20 cellular contexts compared by ENCODE assay signal in genomic region chr10:58651742-58652141, GRCh38.
DNase-seq lines count a peak whose midpoint lies in the region; ATAC-seq and TF ChIP-seq lines count a peak whose summit lies in the region.
"Had no signal": no experiment of that assay in that cellular context is flagged by ENCODE, and none has a peak within 500 bp of the region (broad histone marks: within the 10 kb centered on the region; RNA-seq: fewer than 3 reads in every experiment).

No MANE protein-coding gene starts in this region.

- TF ChIP-seq EP300 in esophagus muscularis mucosa (IDR thresholded peaks at IDR 0.05) = no peak

- H3K4me1 ChIP-seq in ACC112 (ENCODE audit: control insufficient read depth, insufficient read depth, low read length, unreplicated experiment) (peaks cover 51% of the 10 kb centered on the region), SJCRH30 (peaks cover 34% of the 10 kb centered on the region), esophagus muscularis mucosa (peaks cover 5 to 60% (median 46%) of the 10 kb centered on the region in 4 donors), H9 (ENCODE audit: insufficient read depth, low read length) (no peaks in the 10 kb centered on the region)

- H4K91ac ChIP-seq in H9 (ENCODE audit: insufficient read length, low read depth, low read length) = no peak overlapping the region

- 0 out of 5 replicates have a peak, but pooled peaks cover 0 to 2% of the 10 kb centered on the region in 2 experiments for H3K9me3 Mint-ChIP-seq in H9

- no peaks in the 10 kb centered on the region; the same call in 1 of the 2 replicates for H3K9me3 ChIP-seq in SJCRH30 (replicated peaks)
- no peaks in the 10 kb centered on the region for H3K9me3 ChIP-seq in esophagus muscularis mucosa
- H3K9me3 ChIP-seq in H9 (ENCODE audit: control insufficient read depth, low read depth, low read length) = no peaks in the 10 kb centered on the region
- H3K9me3 ChIP-seq: BLaER1, MG63 had no signal

- WGBS in esophagus muscularis mucosa = 77% methylated on average over 1 of the region's 1 CpG
- no CpG with 5 or more reads among the region's 1 CpG for WGBS in H9 (ENCODE audit: extremely low coverage, insufficient read length, low lambda C conversion rate)

- no peak overlapping the region for H4K8ac ChIP-seq in H9 (replicated peaks; ENCODE audit: insufficient read length, low read depth, low read length)

- H3K36me3 ChIP-seq in ACC112 (ENCODE audit: insufficient read depth, low read length) (no peaks in the 10 kb centered on the region), SJCRH30 (no peaks in the 10 kb centered on the region), esophagus muscularis mucosa (no peaks in the 10 kb centered on the region), brain microvascular endothelial cell (replicated peaks) (no peaks in the 10 kb centered on the region)
- H3K36me3 ChIP-seq: BLaER1, MG63 had no signal

- DNase-seq in SJCRH30 (no peak), esophagus muscularis mucosa (ENCODE audit: extremely low spot score) (no peak), omental fat pad (ENCODE audit: low spot score) (no peak), H9 (no peak), brain microvascular endothelial cell (no peak)
- DNase-seq: 8988T; CD4-positive, CD25-positive, alpha-beta regulatory T cell; DMS53; GDM1; KG1; MG63; NCI-H446; NCI-H524 treated with DMSO at 0.1 percent for 48 hours; NK-92 treated with Interleukin-12 subunit alpha and Interleukin-12 subunit beta, amount 100 ng/mL, for 24 hours; PC-3 had no signal

- no peak overlapping the region for H3K9ac ChIP-seq in H9 (ENCODE audit: extremely low read depth, insufficient read length, low read length)
- H3K9ac ChIP-seq: BLaER1 had no signal

- H3K23ac ChIP-seq in H9 (ENCODE audit: insufficient read length, low read depth, low read length) = no peak overlapping the region

- H3K27ac Mint-ChIP-seq in H9 = no peak overlapping the region
- H3K27ac Mint-ChIP-seq: CD4-positive, CD25-positive, alpha-beta regulatory T cell had no signal

- no peak overlapping the region for H3K18ac ChIP-seq in H9 (ENCODE audit: insufficient read length, low read depth, low read length)

- H3K36me3 Mint-ChIP-seq in H9 (ENCODE audit: insufficient read depth in 1 of 3, low read depth in 3 of 3) = no peaks in the 10 kb centered on the region
- H3K36me3 Mint-ChIP-seq: CD4-positive, CD25-positive, alpha-beta regulatory T cell had no signal

- H3K27me3 Mint-ChIP-seq in H9 (ENCODE audit: low read depth) = no peaks in the 10 kb centered on the region
- H3K27me3 Mint-ChIP-seq: CD4-positive, CD25-positive, alpha-beta regulatory T cell had no signal

- no peak overlapping the region for H2BK15ac ChIP-seq in H9 (ENCODE audit: low read depth, low read length)

- H3K4me1 Mint-ChIP-seq in H9 = peaks cover 2 to 5% of the 10 kb centered on the region in 2 experiments; a peak in 2 of 4 replicates
- H3K4me1 Mint-ChIP-seq: CD4-positive, CD25-positive, alpha-beta regulatory T cell had no signal

- TF ChIP-seq CTCF in esophagus muscularis mucosa (IDR thresholded peaks at IDR 0.05) (no peak), omental fat pad (IDR thresholded peaks at IDR 0.05) (no peak), H9 (conservative IDR thresholded peaks at IDR 0.05) (no peak), brain microvascular endothelial cell (IDR thresholded peaks at IDR 0.05; ENCODE audit: low read depth, low read length, missing control alignments) (no peak)

- no peaks in the 10 kb centered on the region for H3K79me1 ChIP-seq in H9 (ENCODE audit: insufficient read depth, low read depth, low read length, poor library complexity, severe bottlenecking)

- H3K27ac ChIP-seq in ACC112 (ENCODE audit: low read depth, low read length) (peak overlapping the region; percentile 27), SJCRH30 (peak overlapping the region; percentile 30; the same call in 1 of the 2 replicates), esophagus muscularis mucosa (replicated peaks in 1 of 4) (peak overlapping the region; percentile 27 to 60 (median 36)), H9 (ENCODE audit: insufficient read length, low read depth, low read length) (no peak overlapping the region), brain microvascular endothelial cell (no peak overlapping the region)
- H3K27ac ChIP-seq: BLaER1 had no signal

- no peak overlapping the region for H2AFZ ChIP-seq in ACC112 (ENCODE audit: low read length, unreplicated experiment)
- H2AFZ ChIP-seq in H9 (ENCODE audit: low read length) = no peak overlapping the region

- H3K4ac ChIP-seq in H9 (ENCODE audit: low read depth, low read length) = no peak overlapping the region

- H3K56ac ChIP-seq in H9 (ENCODE audit: insufficient read length, low read depth, low read length) = no peak overlapping the region

- no peak overlapping the region for H2BK5ac ChIP-seq in H9 (ENCODE audit: insufficient read length, low read length)

- no peak overlapping the region for H2AK5ac ChIP-seq in H9 (ENCODE audit: insufficient read length, low read length)

- no peak overlapping the region for H3K4me3 ChIP-seq in ACC112 (ENCODE audit: low read depth, low read length)
- no peak overlapping the region for H3K4me3 ChIP-seq in SJCRH30
- no peak overlapping the region for H3K4me3 ChIP-seq in esophagus muscularis mucosa
- H3K4me3 ChIP-seq in brain microvascular endothelial cell (ENCODE audit: low read depth, low read length) = no peak overlapping the region
- H3K4me3 ChIP-seq: BLaER1, GM12878, MG63 had no signal

- ATAC-seq in omental fat pad (ENCODE audit: low FRiP score) (peak; percentile 50), GM18502 (IDR thresholded peaks at IDR 0.05; ENCODE audit: poor library complexity, unreplicated experiment) (no peak), HG03159 (IDR thresholded peaks at IDR 0.05; ENCODE audit: unreplicated experiment) (no peak)
- ATAC-seq: GM12878, PC-3 had no signal

- in situ Hi-C loops in brain microvascular endothelial cell (cut with HindIII; ENCODE audit: low pct_ligation_motif_present, low sequenced_read_pairs) = no loop called here

- H3K23me2 ChIP-seq in H9 (ENCODE audit: insufficient read length, low read depth, low read length, poor library complexity, severe bottlenecking) = no peaks in the 10 kb centered on the region

- H4K20me1 ChIP-seq in H9 (ENCODE audit: control insufficient read depth, insufficient read depth, insufficient read length) = no peaks in the 10 kb centered on the region
- H4K20me1 ChIP-seq: BLaER1 had no signal

- no peak overlapping the region for H3K4me3 Mint-ChIP-seq in H9
- H3K4me3 Mint-ChIP-seq: CD4-positive, CD25-positive, alpha-beta regulatory T cell had no signal

- H2BK120ac ChIP-seq in H9 (ENCODE audit: low read depth, low read length, poor library complexity, severe bottlenecking) = no peak overlapping the region

- intact Hi-C loops in esophagus muscularis mucosa (cut with DNase I) = no loop called here

- no peak overlapping the region for H4K5ac ChIP-seq in H9 (ENCODE audit: insufficient read length, low read depth, low read length)

- H2BK20ac ChIP-seq in H9 (ENCODE audit: low read depth, low read length, poor library complexity, severe bottlenecking) = no peak overlapping the region

- H3K79me2 ChIP-seq in ACC112 (ENCODE audit: control insufficient read depth, insufficient read depth, low read length, unreplicated experiment) (peaks cover 22% of the 10 kb centered on the region), H9 (ENCODE audit: insufficient read depth, low read length) (no peaks in the 10 kb centered on the region)

- no peak overlapping the region for H2BK12ac ChIP-seq in H9 (ENCODE audit: insufficient read length, low read depth, low read length)

- H3K4me2 ChIP-seq in H9 (ENCODE audit: insufficient read depth, insufficient read length, low read length) = no peak overlapping the region
- H3K4me2 ChIP-seq: BLaER1 had no signal

- H3T11ph ChIP-seq in H9 (ENCODE audit: low read length) = no peak overlapping the region

- TF ChIP-seq POLR2A in esophagus muscularis mucosa (IDR thresholded peaks at IDR 0.05; ENCODE audit: low read depth) = no peak

- no peak overlapping the region for H3K14ac ChIP-seq in H9 (ENCODE audit: insufficient read depth, low read length)

- H3K27me3 ChIP-seq in ACC112 (ENCODE audit: insufficient read depth, low read length) = no peaks in the 10 kb centered on the region
- no peaks in the 10 kb centered on the region for H3K27me3 ChIP-seq in SJCRH30
- H3K27me3 ChIP-seq in esophagus muscularis mucosa = no peaks in the 10 kb centered on the region
- no peaks in the 10 kb centered on the region for H3K27me3 ChIP-seq in H9 (ENCODE audit: insufficient read depth, low read length)
- H3K27me3 ChIP-seq in brain microvascular endothelial cell (replicated peaks) = no peaks in the 10 kb centered on the region
- H3K27me3 ChIP-seq: BLaER1, MG63 had no signal

Comparison
In these comparisons a context has a peak if more than half of its experiments do, and no peak if none do; other contexts are left out.
1. H3K27ac ChIP-seq: peak in ACC112 (single experiment), SJCRH30 (single experiment) and esophagus muscularis mucosa (4 of 4); none in H9 (single experiment) and brain microvascular endothelial cell (single experiment).